Comparison of ENCODE assay signal across 8 cellular contexts in the genomic region with DNA sequence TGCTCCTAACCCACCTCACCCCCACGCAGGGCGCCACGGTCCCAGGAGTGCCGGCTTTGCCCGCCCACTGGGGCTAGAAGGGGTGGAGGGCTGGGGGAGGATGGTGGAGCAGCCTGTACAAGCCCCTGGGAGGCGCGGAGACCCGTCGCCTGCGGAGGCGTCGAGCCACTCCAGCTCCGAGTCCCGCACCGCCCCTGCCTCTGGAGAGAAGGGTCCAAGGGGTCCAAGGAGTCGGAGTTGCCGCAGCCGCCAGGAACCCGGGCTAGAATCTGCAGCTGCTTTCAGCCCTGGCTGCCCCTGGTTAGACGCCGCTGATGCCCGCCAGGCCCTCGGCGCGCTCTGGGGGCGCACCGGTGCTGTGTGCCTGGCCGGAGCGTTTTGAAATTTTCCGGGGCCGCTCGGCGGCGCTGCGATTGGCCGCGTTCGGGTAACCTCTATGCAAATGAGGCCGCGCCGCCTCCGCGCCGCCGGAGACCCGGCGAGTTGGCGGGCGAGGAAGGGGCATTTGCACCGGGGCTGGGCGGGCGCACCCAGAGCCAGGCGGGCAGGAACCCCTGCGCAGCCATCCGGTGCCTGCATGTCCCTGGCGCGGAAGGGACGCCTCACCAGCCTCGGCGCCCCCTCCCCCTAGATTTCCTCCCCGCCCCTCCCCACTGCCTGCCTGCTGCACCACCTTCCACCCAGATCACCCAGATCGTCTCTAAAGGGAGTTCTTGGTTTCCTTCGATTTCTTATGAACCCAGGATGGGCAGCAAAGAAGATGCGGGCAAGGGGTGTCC. TPM values are rescaled to one million over a fixed set of nuclear protein-coding genes. Genes with fewer than 3 reads are reported as not detected.
A peak's percentile ranks its signal among the peaks of the same experiment; 100 is the strongest.
DNase-seq lines count a peak whose midpoint lies in the region; ATAC-seq and TF ChIP-seq lines count a peak whose summit lies in the region.

A gene with protein sequence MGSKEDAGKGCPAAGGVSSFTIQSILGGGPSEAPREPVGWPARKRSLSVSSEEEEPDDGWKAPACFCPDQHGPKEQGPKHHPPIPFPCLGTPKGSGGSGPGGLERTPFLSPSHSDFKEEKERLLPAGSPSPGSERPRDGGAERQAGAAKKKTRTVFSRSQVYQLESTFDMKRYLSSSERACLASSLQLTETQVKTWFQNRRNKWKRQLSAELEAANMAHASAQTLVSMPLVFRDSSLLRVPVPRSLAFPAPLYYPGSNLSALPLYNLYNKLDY (plus strand): TSS at position 502 of the 779 bp plus-strand sequence. CDS start 243 bp downstream, at position 745.

- peak; percentile 30 for ATAC-seq in naive thymus-derived CD4-positive, alpha-beta T cell
- ATAC-seq in GM18867 (IDR thresholded peaks at IDR 0.05; ENCODE audit: unreplicated experiment) = no peak

- peaks cover 0 to 4% (median 0%) of the 10 kb centered on the region in 11 donors for H3K9me3 Mint-ChIP-seq in naive thymus-derived CD4-positive, alpha-beta T cell

- peak within 1 kb of the TSS in 5 of 9 donors; percentile 15 to 66 (median 43) for H3K27ac Mint-ChIP-seq in naive thymus-derived CD4-positive, alpha-beta T cell

- intact Hi-C loops in naive thymus-derived CD4-positive, alpha-beta T cell (cut with micrococcal nuclease) = loop anchor here in 1 of 2 donors (1.0 kb wide), 1 partner anchor 11 kb away; no protein-coding TSS in a partner anchor
- intact Hi-C loops in vagina (cut with DNase I) = no loop called here

- TF ChIP-seq CTCF in GM10248 (IDR thresholded peaks at IDR 0.05; ENCODE audit: control extremely low read depth, extremely low read depth, low read depth, missing control alignments) (peak; percentile 28), vagina (IDR thresholded peaks at IDR 0.05) (no peak)

- CTCF ChIA-PET in GM10248 (lab: Yijun Ruan, JAX) = interaction anchor here (1.6 to 7.5 kb wide), 2 partner anchors 8 to 14 kb away, joined by 3 to 49 read pairs; no protein-coding TSS in a partner anchor
- CTCF ChIA-PET in naive thymus-derived CD4-positive, alpha-beta T cell (lab: Charles Lee) = no interaction called here

- H3K4me1 Mint-ChIP-seq in naive thymus-derived CD4-positive, alpha-beta T cell = peaks cover 25 to 77% (median 62%) of the 10 kb centered on the region in 7 donors

- H3K36me3 ChIP-seq in HUES64 (ENCODE audit: insufficient read depth, low read length) = no peaks in the 10 kb centered on the region
- no peaks in the 10 kb centered on the region for H3K36me3 ChIP-seq in naive thymus-derived CD4-positive, alpha-beta T cell (ENCODE audit: control insufficient read depth in 2 of 3, insufficient read depth in 3 of 3, low read length in 3 of 3)
- H3K36me3 ChIP-seq in vagina = no peaks in the 10 kb centered on the region

- DNase-seq in GM10248 (ENCODE audit: extremely low spot score) = peak; percentile 71
- peak; percentile 65 to 75 for DNase-seq in activated T-cell treated with anti-CD3 and anti-CD28 coated beads, Interleukin-2, amount 50 U/mL, for 48 hours
- peak in 2 of 9 donors; percentile 37 to 40 for DNase-seq in naive thymus-derived CD4-positive, alpha-beta T cell
- DNase-seq in caudate nucleus (lab: John Stamatoyannopoulos, UW) = no peak
- no peak for DNase-seq in vagina (ENCODE audit: extremely low spot score in 2 of 2)
- no peak for DNase-seq in islet precursor cell

- no peaks in the 10 kb centered on the region for H3K9me3 ChIP-seq in HUES64 (ENCODE audit: insufficient read depth, low read depth, low read length)
- H3K9me3 ChIP-seq in naive thymus-derived CD4-positive, alpha-beta T cell (ENCODE audit: control insufficient read depth in 2 of 3, low read length in 3 of 3) = no peaks in the 10 kb centered on the region
- H3K9me3 ChIP-seq in vagina = no peaks in the 10 kb centered on the region

- peak within 1 kb of the TSS; percentile 62 to 91 (median 89) for H3K4me3 Mint-ChIP-seq in naive thymus-derived CD4-positive, alpha-beta T cell

- WGBS in HUES64 = under 1% methylated on average over 64 of the region's 64 CpGs

- H3K27ac ChIP-seq in HUES64 (ENCODE audit: low read depth, low read length) (no peak within 1 kb of the TSS), caudate nucleus (ENCODE audit: low read depth, low read length) (no peak within 1 kb of the TSS), vagina (no peak within 1 kb of the TSS)
- no peak within 1 kb of the TSS for H3K27ac ChIP-seq in naive thymus-derived CD4-positive, alpha-beta T cell (ENCODE audit: low read depth, low read length)

- no peak for TF ChIP-seq POLR2A in vagina (IDR thresholded peaks at IDR 0.05)

- no peak within 1 kb of the TSS for H3K9ac ChIP-seq in HUES64 (ENCODE audit: low read depth, low read length)

- POLR2A ChIA-PET in GM10248 (lab: Yijun Ruan, JAX) = no interaction called here
- POLR2A ChIA-PET in naive thymus-derived CD4-positive, alpha-beta T cell (lab: Charles Lee) = no interaction called here

- peaks cover 0 to 3% (median 0%) of the 10 kb centered on the region in 5 donors for H3K36me3 Mint-ChIP-seq in naive thymus-derived CD4-positive, alpha-beta T cell

- H3K27me3 Mint-ChIP-seq in naive thymus-derived CD4-positive, alpha-beta T cell = peaks cover 50 to 82% (median 54%) of the 10 kb centered on the region in 5 donors

- H3K4me3 ChIP-seq in HUES64 (ENCODE audit: low read length) (peak within 1 kb of the TSS; percentile 37), vagina (peak within 1 kb of the TSS in 1 of 2 donors; percentile 25)
- peak within 1 kb of the TSS; percentile 52 for H3K4me3 ChIP-seq in naive thymus-derived CD4-positive, alpha-beta T cell (ENCODE audit: low read length)

- H3K4me1 ChIP-seq in HUES64 (ENCODE audit: insufficient read depth, low read length) = peaks cover 35% of the 10 kb centered on the region
- H3K4me1 ChIP-seq in naive thymus-derived CD4-positive, alpha-beta T cell (ENCODE audit: control insufficient read depth in 2 of 2, insufficient read depth in 2 of 2, low read length in 2 of 2) = peaks cover 33 to 79% of the 10 kb centered on the region in 2 donors
- H3K4me1 ChIP-seq in vagina = peaks cover 48% of the 10 kb centered on the region

- H3K27me3 ChIP-seq in HUES64 (ENCODE audit: insufficient read depth, low read length) = peaks cover 100% of the 10 kb centered on the region
- H3K27me3 ChIP-seq in naive thymus-derived CD4-positive, alpha-beta T cell (ENCODE audit: control insufficient read depth in 2 of 2, insufficient read depth in 2 of 2, low read length in 2 of 2) = peaks cover 25 to 48% of the 10 kb centered on the region in 2 donors
- H3K27me3 ChIP-seq in vagina = peaks cover 47% of the 10 kb centered on the region

RNA-seq across cellular contexts. Expression of the gene that starts here (rescaled TPM):
- 0.85 TPM for polyA plus RNA-seq in HUES64 (2013, experiment 1 of 2)
- polyA plus RNA-seq in HUES64 (2013, experiment 2 of 2) = 1.0 TPM
- total RNA-seq in naive thymus-derived CD4-positive, alpha-beta T cell = not detected
- polyA plus RNA-seq in naive thymus-derived CD4-positive, alpha-beta T cell = under 1 TPM; 0.14 to 0.24 TPM
- not detected for total RNA-seq in vagina

Comparison
In these comparisons a context has a peak if more than half of its experiments do, and no peak if none do; other contexts are left out.
1. Peak in ATAC-seq and H3K4me3 ChIP-seq in naive thymus-derived CD4-positive, alpha-beta T cell; RNA of the gene not detected or under 1 TPM.
2. DNase-seq: peak in GM10248 (single experiment) and activated T-cell treated with anti-CD3 and anti-CD28 coated beads, Interleukin-2, amount 50 U/mL, for 48 hours (2 of 2); none in caudate nucleus (0 of 61), vagina (0 of 2) and islet precursor cell (single experiment).